Comparison of ENCODE assay signal across 8 cellular contexts in genomic region chr11:66883021-66883968, GRCh38. TPM values are rescaled to one million over a fixed set of nuclear protein-coding genes. Genes with fewer than 3 reads are reported as not detected.
DNase-seq lines count a peak whose midpoint lies in the region; ATAC-seq and TF ChIP-seq lines count a peak whose summit lies in the region.

No MANE protein-coding gene starts in this region.

- H3K27ac Mint-ChIP-seq in WTC11 = peak overlapping the region; percentile 91

- peak; percentile 87 for TF ChIP-seq CTCF in GM12872 (IDR thresholded peaks at IDR 0.05; ENCODE audit: insufficient read depth, low read depth, low read length)
- peak; percentile 54 for TF ChIP-seq CTCF in WTC11 (IDR thresholded peaks at IDR 0.05)

- no peak overlapping the region for H3K4me3 Mint-ChIP-seq in WTC11

- H3K27me3 Mint-ChIP-seq in WTC11 (ENCODE audit: low read depth) = no peaks in the 10 kb centered on the region

- POLR2A ChIA-PET in WTC11 (lab: Charles Lee) = no interaction called here

- peak; percentile 91 for ATAC-seq in WTC11
- no peak for ATAC-seq in HG03354 (IDR thresholded peaks at IDR 0.05; ENCODE audit: poor library complexity, severe bottlenecking, unreplicated experiment)

- H3K4me1 Mint-ChIP-seq in WTC11 = peaks cover 41% of the 10 kb centered on the region

- CTCF ChIA-PET in WTC11 (lab: Charles Lee) = interaction anchor here (0.6 to 4.0 kb wide), 30 partner anchors 10 to 388 kb away, joined by 3 to 39 read pairs (median 5); partner anchors contain the start of genes C11orf86, PC, RBM4B and RCE1

- DNase-seq in NCI-H146 treated with DMSO at 0.1 percent for 48 hours (lab: John Stamatoyannopoulos, UW; ENCODE audit: unreplicated experiment) (peak; percentile 43), WTC11 (ENCODE audit: low spot score) (peak; percentile 91), kidney tubule cell (ENCODE audit: low spot score) (peak; percentile 86), DMS114 treated with DMSO at 0.1 percent for 48 hours (lab: John Stamatoyannopoulos, UW; ENCODE audit: unreplicated experiment) (no peak)
- peak; percentile 37 for DNase-seq in central memory CD4-positive, alpha-beta T cell
- DNase-seq in stimulated activated CD4-positive, alpha-beta T cell treated with anti-CD3 and anti-CD28 coated beads, Interleukin-1b, Interleukin-23, amount 100 ng/mL, for 4 hours (ENCODE audit: low read depth in 2 of 2) = peak; percentile 47 to 67

- H3K9me3 Mint-ChIP-seq in WTC11 = no peaks in the 10 kb centered on the region

- no peaks in the 10 kb centered on the region for H3K36me3 Mint-ChIP-seq in WTC11

TF ChIP-seq in WTC11, 78 proteins besides CTCF, POLR2A, EP300 and RAD21:
- TF ChIP-seq CREM (CRISPR knock-in tag; IDR thresholded peaks at IDR 0.05) (no peak), KAT7 (CRISPR knock-in tag; IDR thresholded peaks at IDR 0.05; ENCODE audit: borderline replicate concordance) (no peak), IRF1 (CRISPR knock-in tag; IDR thresholded peaks at IDR 0.05) (no peak)

RNA-seq across cellular contexts. Expression of gene LRFN4, which starts 26.4 kb away (rescaled TPM):
- 62.7 to 70.3 TPM (median 68.0 TPM) in 3 replicates for total RNA-seq in WTC11 (2021)

RNA-seq across cellular contexts. Expression of gene RCE1, which starts 40.1 kb away (rescaled TPM):
- 34.5 to 36.9 TPM (median 34.6 TPM) in 3 replicates for total RNA-seq in WTC11 (2021)
